7 cellular contexts compared by ENCODE assay signal in genomic region chr20:51563597-51564332, GRCh38. TPM values are rescaled to one million over a fixed set of nuclear protein-coding genes. Genes with fewer than 3 reads are reported as not detected.
DNase-seq lines count a peak whose midpoint lies in the region; ATAC-seq, FAIRE-seq and TF ChIP-seq lines count a peak whose summit lies in the region.

No MANE protein-coding gene starts in this region.

- H3K4me3 Mint-ChIP-seq in GM23338: peak overlapping the region; percentile 83

- intact Hi-C loops in kidney (cut with DNase I): no loop called here

- TF ChIP-seq CTCF in GM23338 (conservative IDR thresholded peaks at IDR 0.05; ENCODE audit: low read depth in 2 of 2): 0 out of 4 replicates have a peak, but pooled peaks of 1 of the 2 experiments have one; percentile 15
- TF ChIP-seq CTCF in kidney (IDR thresholded peaks at IDR 0.05; ENCODE audit: borderline replicate concordance, extremely low read depth, insufficient read depth): no peak

- no peaks in the 10 kb centered on the region; the same call in 2 of the 3 replicates for H3K9me3 Mint-ChIP-seq in GM23338

- H3K36me3 ChIP-seq in GM23338 (ENCODE audit: insufficient read depth) (no peaks in the 10 kb centered on the region), kidney (ENCODE audit: control insufficient read depth in 1 of 2, insufficient read depth in 2 of 2, low read length in 2 of 2) (no peaks in the 10 kb centered on the region)

- no peak overlapping the region for H3K27ac Mint-ChIP-seq in GM23338

- H3K27ac ChIP-seq in GM23338 (ENCODE audit: low read depth) (no peak overlapping the region), kidney (ENCODE audit: low read depth in 2 of 2, low read length in 2 of 2) (peak overlapping the region in 1 of 2 donors; percentile 36)

- no peak overlapping the region; the same call in 1 of the 2 replicates for H2AFZ ChIP-seq in GM23338

- no peak overlapping the region for H3K9ac ChIP-seq in kidney (ENCODE audit: low read length in 2 of 2)

- no peaks in the 10 kb centered on the region; the same call in 1 of the 2 replicates for H4K20me1 ChIP-seq in GM23338 (replicated peaks; ENCODE audit: insufficient read depth)

- no peaks in the 10 kb centered on the region for H3K79me2 ChIP-seq in GM23338 (replicated peaks; ENCODE audit: insufficient read depth)

- FAIRE-seq in kidney (lab: Jason Lieb, UNC): no peak

- H3K9me3 ChIP-seq in kidney (ENCODE audit: control insufficient read depth in 1 of 2, low read length in 2 of 2): no peaks in the 10 kb centered on the region

- peaks cover 4% of the 10 kb centered on the region; the same call in 1 of the 2 replicates for H3F3A ChIP-seq in GM23338 (replicated peaks; ENCODE audit: low read depth)

- H3K4me1 ChIP-seq in GM23338 (ENCODE audit: insufficient read depth): peaks cover 14% of the 10 kb centered on the region
- peaks cover 4 to 15% of the 10 kb centered on the region in 2 donors for H3K4me1 ChIP-seq in kidney (ENCODE audit: control insufficient read depth in 1 of 2, insufficient read depth in 1 of 2, low read depth in 1 of 2, low read length in 2 of 2)

- no peaks in the 10 kb centered on the region for H3K9me2 ChIP-seq in GM23338 (ENCODE audit: insufficient read depth)

- no peaks in the 10 kb centered on the region for H3K36me3 Mint-ChIP-seq in GM23338 (ENCODE audit: low read depth)

- ATAC-seq in GM23338 (peak; percentile 69), HG02642 (IDR thresholded peaks at IDR 0.05; ENCODE audit: poor library complexity, unreplicated experiment) (no peak)

- peak overlapping the region; percentile 95 for H3K4me2 ChIP-seq in GM23338

- H3K4me1 Mint-ChIP-seq in GM23338: peaks cover 29% of the 10 kb centered on the region

- peaks cover 47% of the 10 kb centered on the region for H3K27me3 Mint-ChIP-seq in GM23338 (ENCODE audit: insufficient read depth, low read depth, poor library complexity)

- H3K27me3 ChIP-seq in GM23338 (ENCODE audit: insufficient read depth): peaks cover 64% of the 10 kb centered on the region

- DNase-seq in GM23338 (ENCODE audit: low spot score) (peak; percentile 79), NCI-H510A (lab: John Stamatoyannopoulos, UW) (peak; percentile 15), brain pericyte (ENCODE audit: low read depth, low spot score) (peak; percentile 61), kidney (peak; percentile 82), KG1 (lab: John Stamatoyannopoulos, UW) (no peak)
- peak; percentile 54 for DNase-seq in stimulated activated CD8-positive, alpha-beta memory T cell treated with anti-CD3 and anti-CD28 coated beads, Interleukin-4, amount 100 ng/mL, for 48 hours

- H3K4me3 ChIP-seq in GM23338: peak overlapping the region; percentile 77
- peak overlapping the region in 1 of 2 donors; percentile 42 for H3K4me3 ChIP-seq in kidney (ENCODE audit: low read length in 2 of 2)

TF ChIP-seq in GM23338, 12 proteins besides CTCF, POLR2A, EP300 and RAD21 (continues in another document):
- no peak for TF ChIP-seq ZNF114 (CRISPR knock-in tag; IDR thresholded peaks at IDR 0.05)
- no peak for TF ChIP-seq JUNB (IDR thresholded peaks at IDR 0.05; ENCODE audit: unreplicated experiment)
- TF ChIP-seq EZH2phosphoT487 (IDR thresholded peaks at IDR 0.05; ENCODE audit: unreplicated experiment): no peak
- TF ChIP-seq STAT1 (IDR thresholded peaks at IDR 0.05; ENCODE audit: unreplicated experiment): no peak
- no peak for TF ChIP-seq ETS1 (IDR thresholded peaks at IDR 0.05)
- no peak for TF ChIP-seq NANOG (IDR thresholded peaks at IDR 0.05; ENCODE audit: borderline replicate concordance)
- TF ChIP-seq POLR2AphosphoS5 (IDR thresholded peaks at IDR 0.05; ENCODE audit: low read depth): no peak
- no peak for TF ChIP-seq EZH2 (IDR thresholded peaks at IDR 0.05; ENCODE audit: low read depth, unreplicated experiment)
- no peak for TF ChIP-seq REST (IDR thresholded peaks at IDR 0.05; ENCODE audit: unreplicated experiment)
- no peak for TF ChIP-seq CREB1 (CRISPR knock-in tag; IDR thresholded peaks at IDR 0.05; ENCODE audit: low read depth)

RNA-seq across cellular contexts. Expression of gene NFATC2, which starts 21.2 kb away (rescaled TPM):
- total RNA-seq in GM23338 (2014; rRNA removed; shearing (Covaris generic)): 0.39 and 0.59 TPM in 2 replicates
- polyA plus RNA-seq in GM23338 (2016; fragmentation: Nextera tagmentation; extraction: Ambion mirVana) (0.31 and 0.52 TPM in 2 replicates), kidney (ENCODE audit: insufficient read depth, low read depth, low replicate concordance) (0.73 TPM)
- total RNA-seq in kidney: 10.5 TPM
